Comparison of ENCODE assay signal across 2 cellular contexts in the genomic region with DNA sequence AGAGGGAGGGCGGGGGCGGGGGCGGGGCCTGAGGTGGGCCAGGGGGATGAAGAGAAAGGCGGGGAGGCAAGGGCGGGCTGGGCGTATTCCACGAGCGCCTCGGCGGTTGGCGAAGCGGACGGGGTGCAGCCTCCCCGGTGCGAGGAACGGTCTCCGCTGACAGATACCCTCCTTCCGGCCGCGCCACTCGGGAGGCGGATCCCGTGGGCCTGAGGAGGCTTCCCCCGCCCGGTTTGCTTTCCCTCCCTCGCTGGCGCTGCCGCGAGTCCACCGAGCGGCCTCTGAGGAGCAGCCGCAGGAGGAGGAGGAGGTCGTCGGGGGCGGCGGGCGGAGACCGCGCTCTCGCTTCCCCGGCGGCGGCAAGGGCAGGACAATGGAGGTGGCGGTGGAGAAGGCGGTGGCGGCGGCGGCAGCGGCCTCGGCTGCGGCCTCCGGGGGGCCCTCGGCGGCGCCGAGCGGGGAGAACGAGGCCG.
TF ChIP-seq lines count a peak whose summit lies in the region.

A gene (plus strand): TSS at position 84 of the 473 bp plus-strand sequence. CDS start 290 bp downstream, at position 374.

TF ChIP-seq in Ishikawa, 13 proteins besides CTCF, POLR2A, EP300 and RAD21 (continued from another document):
- TF ChIP-seq, protein P1, sequence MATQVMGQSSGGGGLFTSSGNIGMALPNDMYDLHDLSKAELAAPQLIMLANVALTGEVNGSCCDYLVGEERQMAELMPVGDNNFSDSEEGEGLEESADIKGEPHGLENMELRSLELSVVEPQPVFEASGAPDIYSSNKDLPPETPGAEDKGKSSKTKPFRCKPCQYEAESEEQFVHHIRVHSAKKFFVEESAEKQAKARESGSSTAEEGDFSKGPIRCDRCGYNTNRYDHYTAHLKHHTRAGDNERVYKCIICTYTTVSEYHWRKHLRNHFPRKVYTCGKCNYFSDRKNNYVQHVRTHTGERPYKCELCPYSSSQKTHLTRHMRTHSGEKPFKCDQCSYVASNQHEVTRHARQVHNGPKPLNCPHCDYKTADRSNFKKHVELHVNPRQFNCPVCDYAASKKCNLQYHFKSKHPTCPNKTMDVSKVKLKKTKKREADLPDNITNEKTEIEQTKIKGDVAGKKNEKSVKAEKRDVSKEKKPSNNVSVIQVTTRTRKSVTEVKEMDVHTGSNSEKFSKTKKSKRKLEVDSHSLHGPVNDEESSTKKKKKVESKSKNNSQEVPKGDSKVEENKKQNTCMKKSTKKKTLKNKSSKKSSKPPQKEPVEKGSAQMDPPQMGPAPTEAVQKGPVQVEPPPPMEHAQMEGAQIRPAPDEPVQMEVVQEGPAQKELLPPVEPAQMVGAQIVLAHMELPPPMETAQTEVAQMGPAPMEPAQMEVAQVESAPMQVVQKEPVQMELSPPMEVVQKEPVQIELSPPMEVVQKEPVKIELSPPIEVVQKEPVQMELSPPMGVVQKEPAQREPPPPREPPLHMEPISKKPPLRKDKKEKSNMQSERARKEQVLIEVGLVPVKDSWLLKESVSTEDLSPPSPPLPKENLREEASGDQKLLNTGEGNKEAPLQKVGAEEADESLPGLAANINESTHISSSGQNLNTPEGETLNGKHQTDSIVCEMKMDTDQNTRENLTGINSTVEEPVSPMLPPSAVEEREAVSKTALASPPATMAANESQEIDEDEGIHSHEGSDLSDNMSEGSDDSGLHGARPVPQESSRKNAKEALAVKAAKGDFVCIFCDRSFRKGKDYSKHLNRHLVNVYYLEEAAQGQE (IDR thresholded peaks at IDR 0.05; ENCODE audit: low read depth) = no peak
TF ChIP-seq in Ishikawa: peak in this region for 5.

TF ChIP-seq in WTC11, 78 proteins besides CTCF, POLR2A, EP300 and RAD21 (continued from another document and continues in another):
- TF ChIP-seq FOXJ3 (CRISPR knock-in tag; IDR thresholded peaks at IDR 0.05; ENCODE audit: borderline replicate concordance) (no peak), NR3C1 (CRISPR knock-in tag; conservative IDR thresholded peaks at IDR 0.05; ENCODE audit: low read depth) (no peak), ATF1 (CRISPR knock-in tag; IDR thresholded peaks at IDR 0.05) (no peak), PRRX2 (CRISPR knock-in tag; IDR thresholded peaks at IDR 0.05) (no peak), GTF2I (CRISPR knock-in tag; conservative IDR thresholded peaks at IDR 0.05) (no peak), ZNF138 (CRISPR knock-in tag; conservative IDR thresholded peaks at IDR 0.05) (no peak), IRF2 (CRISPR knock-in tag; IDR thresholded peaks at IDR 0.05; ENCODE audit: borderline replicate concordance, low read depth) (no peak), NR1H2 (CRISPR knock-in tag; IDR thresholded peaks at IDR 0.05) (no peak), RELA (CRISPR knock-in tag; IDR thresholded peaks at IDR 0.05; ENCODE audit: borderline replicate concordance) (0 out of 2 replicates have a peak, but pooled peaks have one; percentile 8), SOX15 (CRISPR knock-in tag; IDR thresholded peaks at IDR 0.05) (no peak), JUN (CRISPR knock-in tag; IDR thresholded peaks at IDR 0.05) (no peak; the same call in 1 of the 2 replicates), SP1 (CRISPR knock-in tag; conservative IDR thresholded peaks at IDR 0.05) (no peak), CREM (CRISPR knock-in tag; IDR thresholded peaks at IDR 0.05) (peak; percentile 33; the same call in 1 of the 2 replicates), NFE2L1 (CRISPR knock-in tag; IDR thresholded peaks at IDR 0.05) (peak; percentile 58; the same call in 1 of the 2 replicates), GRHL2 (CRISPR knock-in tag; IDR thresholded peaks at IDR 0.05; ENCODE audit: insufficient replicate concordance, severe bottlenecking) (no peak), SMAD3 (CRISPR knock-in tag; IDR thresholded peaks at IDR 0.05; ENCODE audit: borderline replicate concordance) (peak; percentile 62; the same call in 1 of the 2 replicates), ZNF317 (CRISPR knock-in tag; IDR thresholded peaks at IDR 0.05; ENCODE audit: borderline replicate concordance, low read depth) (no peak), RORB (CRISPR knock-in tag; IDR thresholded peaks at IDR 0.05) (no peak), ZBTB21 (CRISPR knock-in tag; IDR thresholded peaks at IDR 0.05; ENCODE audit: borderline replicate concordance) (no peak)
- TF ChIP-seq, protein P2, sequence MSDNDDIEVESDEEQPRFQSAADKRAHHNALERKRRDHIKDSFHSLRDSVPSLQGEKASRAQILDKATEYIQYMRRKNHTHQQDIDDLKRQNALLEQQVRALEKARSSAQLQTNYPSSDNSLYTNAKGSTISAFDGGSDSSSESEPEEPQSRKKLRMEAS (CRISPR knock-in tag; IDR thresholded peaks at IDR 0.05) = no peak
- TF ChIP-seq, protein P3, sequence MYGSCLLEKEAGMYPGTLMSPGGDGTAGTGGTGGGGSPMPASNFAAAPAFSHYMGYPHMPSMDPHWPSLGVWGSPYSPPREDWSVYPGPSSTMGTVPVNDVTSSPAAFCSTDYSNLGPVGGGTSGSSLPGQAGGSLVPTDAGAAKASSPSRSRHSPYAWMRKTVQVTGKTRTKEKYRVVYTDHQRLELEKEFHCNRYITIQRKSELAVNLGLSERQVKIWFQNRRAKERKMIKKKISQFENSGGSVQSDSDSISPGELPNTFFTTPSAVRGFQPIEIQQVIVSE (CRISPR knock-in tag; IDR thresholded peaks at IDR 0.05; ENCODE audit: borderline replicate concordance) = no peak
- TF ChIP-seq, protein P4, sequence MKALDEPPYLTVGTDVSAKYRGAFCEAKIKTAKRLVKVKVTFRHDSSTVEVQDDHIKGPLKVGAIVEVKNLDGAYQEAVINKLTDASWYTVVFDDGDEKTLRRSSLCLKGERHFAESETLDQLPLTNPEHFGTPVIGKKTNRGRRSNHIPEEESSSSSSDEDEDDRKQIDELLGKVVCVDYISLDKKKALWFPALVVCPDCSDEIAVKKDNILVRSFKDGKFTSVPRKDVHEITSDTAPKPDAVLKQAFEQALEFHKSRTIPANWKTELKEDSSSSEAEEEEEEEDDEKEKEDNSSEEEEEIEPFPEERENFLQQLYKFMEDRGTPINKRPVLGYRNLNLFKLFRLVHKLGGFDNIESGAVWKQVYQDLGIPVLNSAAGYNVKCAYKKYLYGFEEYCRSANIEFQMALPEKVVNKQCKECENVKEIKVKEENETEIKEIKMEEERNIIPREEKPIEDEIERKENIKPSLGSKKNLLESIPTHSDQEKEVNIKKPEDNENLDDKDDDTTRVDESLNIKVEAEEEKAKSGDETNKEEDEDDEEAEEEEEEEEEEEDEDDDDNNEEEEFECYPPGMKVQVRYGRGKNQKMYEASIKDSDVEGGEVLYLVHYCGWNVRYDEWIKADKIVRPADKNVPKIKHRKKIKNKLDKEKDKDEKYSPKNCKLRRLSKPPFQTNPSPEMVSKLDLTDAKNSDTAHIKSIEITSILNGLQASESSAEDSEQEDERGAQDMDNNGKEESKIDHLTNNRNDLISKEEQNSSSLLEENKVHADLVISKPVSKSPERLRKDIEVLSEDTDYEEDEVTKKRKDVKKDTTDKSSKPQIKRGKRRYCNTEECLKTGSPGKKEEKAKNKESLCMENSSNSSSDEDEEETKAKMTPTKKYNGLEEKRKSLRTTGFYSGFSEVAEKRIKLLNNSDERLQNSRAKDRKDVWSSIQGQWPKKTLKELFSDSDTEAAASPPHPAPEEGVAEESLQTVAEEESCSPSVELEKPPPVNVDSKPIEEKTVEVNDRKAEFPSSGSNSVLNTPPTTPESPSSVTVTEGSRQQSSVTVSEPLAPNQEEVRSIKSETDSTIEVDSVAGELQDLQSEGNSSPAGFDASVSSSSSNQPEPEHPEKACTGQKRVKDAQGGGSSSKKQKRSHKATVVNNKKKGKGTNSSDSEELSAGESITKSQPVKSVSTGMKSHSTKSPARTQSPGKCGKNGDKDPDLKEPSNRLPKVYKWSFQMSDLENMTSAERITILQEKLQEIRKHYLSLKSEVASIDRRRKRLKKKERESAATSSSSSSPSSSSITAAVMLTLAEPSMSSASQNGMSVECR (CRISPR knock-in tag; IDR thresholded peaks at IDR 0.05; ENCODE audit: borderline replicate concordance) = peak; percentile 78; the same call in 1 of the 2 replicates
- TF ChIP-seq, protein P5, sequence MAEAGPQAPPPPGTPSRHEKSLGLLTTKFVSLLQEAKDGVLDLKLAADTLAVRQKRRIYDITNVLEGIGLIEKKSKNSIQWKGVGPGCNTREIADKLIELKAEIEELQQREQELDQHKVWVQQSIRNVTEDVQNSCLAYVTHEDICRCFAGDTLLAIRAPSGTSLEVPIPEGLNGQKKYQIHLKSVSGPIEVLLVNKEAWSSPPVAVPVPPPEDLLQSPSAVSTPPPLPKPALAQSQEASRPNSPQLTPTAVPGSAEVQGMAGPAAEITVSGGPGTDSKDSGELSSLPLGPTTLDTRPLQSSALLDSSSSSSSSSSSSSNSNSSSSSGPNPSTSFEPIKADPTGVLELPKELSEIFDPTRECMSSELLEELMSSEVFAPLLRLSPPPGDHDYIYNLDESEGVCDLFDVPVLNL (CRISPR knock-in tag; IDR thresholded peaks at IDR 0.05; ENCODE audit: borderline replicate concordance, low read depth) = no peak
- TF ChIP-seq, protein P6, sequence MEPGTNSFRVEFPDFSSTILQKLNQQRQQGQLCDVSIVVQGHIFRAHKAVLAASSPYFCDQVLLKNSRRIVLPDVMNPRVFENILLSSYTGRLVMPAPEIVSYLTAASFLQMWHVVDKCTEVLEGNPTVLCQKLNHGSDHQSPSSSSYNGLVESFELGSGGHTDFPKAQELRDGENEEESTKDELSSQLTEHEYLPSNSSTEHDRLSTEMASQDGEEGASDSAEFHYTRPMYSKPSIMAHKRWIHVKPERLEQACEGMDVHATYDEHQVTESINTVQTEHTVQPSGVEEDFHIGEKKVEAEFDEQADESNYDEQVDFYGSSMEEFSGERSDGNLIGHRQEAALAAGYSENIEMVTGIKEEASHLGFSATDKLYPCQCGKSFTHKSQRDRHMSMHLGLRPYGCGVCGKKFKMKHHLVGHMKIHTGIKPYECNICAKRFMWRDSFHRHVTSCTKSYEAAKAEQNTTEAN (CRISPR knock-in tag; IDR thresholded peaks at IDR 0.05) = 0 out of 2 replicates have a peak, but pooled peaks have one; percentile 25
- TF ChIP-seq, protein P7, sequence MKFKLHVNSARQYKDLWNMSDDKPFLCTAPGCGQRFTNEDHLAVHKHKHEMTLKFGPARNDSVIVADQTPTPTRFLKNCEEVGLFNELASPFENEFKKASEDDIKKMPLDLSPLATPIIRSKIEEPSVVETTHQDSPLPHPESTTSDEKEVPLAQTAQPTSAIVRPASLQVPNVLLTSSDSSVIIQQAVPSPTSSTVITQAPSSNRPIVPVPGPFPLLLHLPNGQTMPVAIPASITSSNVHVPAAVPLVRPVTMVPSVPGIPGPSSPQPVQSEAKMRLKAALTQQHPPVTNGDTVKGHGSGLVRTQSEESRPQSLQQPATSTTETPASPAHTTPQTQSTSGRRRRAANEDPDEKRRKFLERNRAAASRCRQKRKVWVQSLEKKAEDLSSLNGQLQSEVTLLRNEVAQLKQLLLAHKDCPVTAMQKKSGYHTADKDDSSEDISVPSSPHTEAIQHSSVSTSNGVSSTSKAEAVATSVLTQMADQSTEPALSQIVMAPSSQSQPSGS (CRISPR knock-in tag; IDR thresholded peaks at IDR 0.05; ENCODE audit: borderline replicate concordance, low read depth) = no peak
- TF ChIP-seq, protein P8, sequence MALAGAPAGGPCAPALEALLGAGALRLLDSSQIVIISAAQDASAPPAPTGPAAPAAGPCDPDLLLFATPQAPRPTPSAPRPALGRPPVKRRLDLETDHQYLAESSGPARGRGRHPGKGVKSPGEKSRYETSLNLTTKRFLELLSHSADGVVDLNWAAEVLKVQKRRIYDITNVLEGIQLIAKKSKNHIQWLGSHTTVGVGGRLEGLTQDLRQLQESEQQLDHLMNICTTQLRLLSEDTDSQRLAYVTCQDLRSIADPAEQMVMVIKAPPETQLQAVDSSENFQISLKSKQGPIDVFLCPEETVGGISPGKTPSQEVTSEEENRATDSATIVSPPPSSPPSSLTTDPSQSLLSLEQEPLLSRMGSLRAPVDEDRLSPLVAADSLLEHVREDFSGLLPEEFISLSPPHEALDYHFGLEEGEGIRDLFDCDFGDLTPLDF (CRISPR knock-in tag; IDR thresholded peaks at IDR 0.05) = no peak
- TF ChIP-seq, protein P9, sequence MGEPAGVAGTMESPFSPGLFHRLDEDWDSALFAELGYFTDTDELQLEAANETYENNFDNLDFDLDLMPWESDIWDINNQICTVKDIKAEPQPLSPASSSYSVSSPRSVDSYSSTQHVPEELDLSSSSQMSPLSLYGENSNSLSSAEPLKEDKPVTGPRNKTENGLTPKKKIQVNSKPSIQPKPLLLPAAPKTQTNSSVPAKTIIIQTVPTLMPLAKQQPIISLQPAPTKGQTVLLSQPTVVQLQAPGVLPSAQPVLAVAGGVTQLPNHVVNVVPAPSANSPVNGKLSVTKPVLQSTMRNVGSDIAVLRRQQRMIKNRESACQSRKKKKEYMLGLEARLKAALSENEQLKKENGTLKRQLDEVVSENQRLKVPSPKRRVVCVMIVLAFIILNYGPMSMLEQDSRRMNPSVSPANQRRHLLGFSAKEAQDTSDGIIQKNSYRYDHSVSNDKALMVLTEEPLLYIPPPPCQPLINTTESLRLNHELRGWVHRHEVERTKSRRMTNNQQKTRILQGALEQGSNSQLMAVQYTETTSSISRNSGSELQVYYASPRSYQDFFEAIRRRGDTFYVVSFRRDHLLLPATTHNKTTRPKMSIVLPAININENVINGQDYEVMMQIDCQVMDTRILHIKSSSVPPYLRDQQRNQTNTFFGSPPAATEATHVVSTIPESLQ (CRISPR knock-in tag; IDR thresholded peaks at IDR 0.05) = no peak
- TF ChIP-seq, protein P10, sequence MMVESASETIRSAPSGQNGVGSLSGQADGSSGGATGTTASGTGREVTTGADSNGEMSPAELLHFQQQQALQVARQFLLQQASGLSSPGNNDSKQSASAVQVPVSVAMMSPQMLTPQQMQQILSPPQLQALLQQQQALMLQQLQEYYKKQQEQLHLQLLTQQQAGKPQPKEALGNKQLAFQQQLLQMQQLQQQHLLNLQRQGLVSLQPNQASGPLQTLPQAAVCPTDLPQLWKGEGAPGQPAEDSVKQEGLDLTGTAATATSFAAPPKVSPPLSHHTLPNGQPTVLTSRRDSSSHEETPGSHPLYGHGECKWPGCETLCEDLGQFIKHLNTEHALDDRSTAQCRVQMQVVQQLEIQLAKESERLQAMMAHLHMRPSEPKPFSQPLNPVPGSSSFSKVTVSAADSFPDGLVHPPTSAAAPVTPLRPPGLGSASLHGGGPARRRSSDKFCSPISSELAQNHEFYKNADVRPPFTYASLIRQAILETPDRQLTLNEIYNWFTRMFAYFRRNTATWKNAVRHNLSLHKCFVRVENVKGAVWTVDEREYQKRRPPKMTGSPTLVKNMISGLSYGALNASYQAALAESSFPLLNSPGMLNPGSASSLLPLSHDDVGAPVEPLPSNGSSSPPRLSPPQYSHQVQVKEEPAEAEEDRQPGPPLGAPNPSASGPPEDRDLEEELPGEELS (CRISPR knock-in tag; IDR thresholded peaks at IDR 0.05) = 0 out of 2 replicates have a peak, but pooled peaks have one; percentile 58
- TF ChIP-seq, protein P11, sequence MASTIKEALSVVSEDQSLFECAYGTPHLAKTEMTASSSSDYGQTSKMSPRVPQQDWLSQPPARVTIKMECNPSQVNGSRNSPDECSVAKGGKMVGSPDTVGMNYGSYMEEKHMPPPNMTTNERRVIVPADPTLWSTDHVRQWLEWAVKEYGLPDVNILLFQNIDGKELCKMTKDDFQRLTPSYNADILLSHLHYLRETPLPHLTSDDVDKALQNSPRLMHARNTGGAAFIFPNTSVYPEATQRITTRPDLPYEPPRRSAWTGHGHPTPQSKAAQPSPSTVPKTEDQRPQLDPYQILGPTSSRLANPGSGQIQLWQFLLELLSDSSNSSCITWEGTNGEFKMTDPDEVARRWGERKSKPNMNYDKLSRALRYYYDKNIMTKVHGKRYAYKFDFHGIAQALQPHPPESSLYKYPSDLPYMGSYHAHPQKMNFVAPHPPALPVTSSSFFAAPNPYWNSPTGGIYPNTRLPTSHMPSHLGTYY (CRISPR knock-in tag; IDR thresholded peaks at IDR 0.05) = no peak
